In the genomic region with DNA sequence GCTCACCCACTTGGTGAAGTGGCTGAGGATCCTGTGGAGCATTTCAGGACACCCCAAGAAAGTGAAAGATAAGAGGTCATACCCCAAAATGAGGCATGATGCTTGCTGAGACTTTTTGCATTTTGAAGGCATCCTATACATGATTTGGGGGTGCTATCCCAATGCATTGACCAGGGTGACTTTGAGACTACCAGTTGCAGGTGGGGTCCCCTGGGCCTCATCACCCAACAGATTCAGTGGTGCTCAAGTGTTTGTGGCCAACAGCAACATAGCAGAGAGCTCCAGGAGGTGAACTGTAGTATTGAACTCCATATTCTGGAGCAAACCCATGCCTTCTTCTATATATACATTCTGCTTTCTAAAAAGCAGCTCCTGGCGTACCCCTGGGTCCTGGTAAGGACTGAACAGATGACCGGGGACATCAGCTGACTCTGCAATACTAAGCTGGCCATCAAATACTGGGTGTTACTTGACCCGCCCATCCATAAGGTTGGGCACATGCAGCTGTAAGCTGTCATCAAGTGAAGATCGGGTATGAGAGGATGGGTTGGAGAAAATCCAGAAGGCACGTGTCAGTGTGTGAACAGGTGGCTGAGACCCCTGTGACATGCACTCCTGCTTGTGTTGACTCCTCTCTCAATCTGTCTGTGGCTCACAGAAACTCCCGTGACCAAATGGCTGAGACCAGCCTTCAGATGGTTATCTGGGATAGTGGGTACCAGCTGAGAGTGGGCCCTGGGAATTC, we compare ENCODE assay signal across 24 cellular contexts.
A peak's percentile ranks its signal among the peaks of the same experiment; 100 is the strongest.
DNase-seq lines count a peak whose midpoint lies in the region; ATAC-seq and TF ChIP-seq lines count a peak whose summit lies in the region.
"Had no signal": no experiment of that assay in that cellular context is flagged by ENCODE, and none has a peak within 500 bp of the region (broad histone marks: within the 10 kb centered on the region; RNA-seq: fewer than 3 reads in every experiment).

No MANE protein-coding gene starts in this region.

- CTCF ChIA-PET in CD8-positive, alpha-beta memory T cell (lab: Charles Lee): interaction anchor here (1.3 to 1.7 kb wide), 3 partner anchors 19 to 104 kb away, joined by 5 to 6 read pairs (median 6); no protein-coding TSS in a partner anchor

- H3K4me3 Mint-ChIP-seq in CD8-positive, alpha-beta memory T cell: no peak overlapping the region
- H3K4me3 Mint-ChIP-seq in naive thymus-derived CD8-positive, alpha-beta T cell: no peak overlapping the region
- H3K4me3 Mint-ChIP-seq: activated CD4-positive, alpha-beta T cell treated with anti-CD3 and anti-CD28 coated beads, Interleukin-2, amount 10 ng/mL, durations not matched to agents 7 days and 5 days; activated naive CD8-positive, alpha-beta T cell treated with anti-CD3 and anti-CD28 coated beads, Interleukin-2, amount 10 ng/mL, durations not matched to agents 7 days and 5 days; CD4-positive, alpha-beta T cell; stimulated activated naive CD8-positive, alpha-beta T cell treated with anti-CD3 and anti-CD28 coated beads, Interleukin-15, Interleukin-2, amounts not matched to agents 100 ng/mL and 50 ng/mL, for 24 hours had no signal

- TF ChIP-seq CTCF in WERI-Rb-1 (IDR thresholded peaks at IDR 0.05; ENCODE audit: low read depth, low read length): no peak

- no peak overlapping the region for H3K4me3 ChIP-seq in CD8-positive, alpha-beta memory T cell (ENCODE audit: low read length)
- H3K4me3 ChIP-seq in SJCRH30: no peak overlapping the region
- H3K4me3 ChIP-seq in WERI-Rb-1 (ENCODE audit: low read depth, low read length): no peak overlapping the region
- H3K4me3 ChIP-seq: dorsolateral prefrontal cortex, HAP-1, left lung, PC-9, skin epidermis, tibial artery had no signal

- peaks cover 42% of the 10 kb centered on the region for H3K4me1 ChIP-seq in CD8-positive, alpha-beta memory T cell (ENCODE audit: insufficient read depth, low read length)
- peaks cover 37% of the 10 kb centered on the region for H3K4me1 ChIP-seq in SJCRH30
- H3K4me1 ChIP-seq: HAP-1 had no signal

- DNase-seq in NCI-H2171 treated with DMSO at 0.1 percent for 48 hours (lab: John Stamatoyannopoulos, UW): peak; percentile 49
- DNase-seq in NCI-H2171 (lab: John Stamatoyannopoulos, UW): no peak
- no peak for DNase-seq in CD8-positive, alpha-beta memory T cell
- DNase-seq in SJCRH30: peak; percentile 36 to 65
- no peak for DNase-seq in naive thymus-derived CD8-positive, alpha-beta T cell
- DNase-seq in RPMI8226: no peak
- DNase-seq in WERI-Rb-1: no peak
- DNase-seq in hippocampal formation (lab: John Stamatoyannopoulos, UW): no peak
- DNase-seq: activated CD4-positive, alpha-beta T cell treated with anti-CD3 and anti-CD28 coated beads, Interleukin-2, amount 10 ng/mL, durations not matched to agents 7 days and 5 days; activated effector memory CD4-positive, alpha-beta T cell treated with Interleukin-2 at 50 U/mL for 16 hours; activated naive CD8-positive, alpha-beta T cell treated with anti-CD3 and anti-CD28 coated beads, Interleukin-2, amount 10 ng/mL, durations not matched to agents 7 days and 5 days; CD4-positive, alpha-beta T cell; dorsolateral prefrontal cortex; left lung; NCI-H1417; NCI-H2107; NCI-H446 treated with DMSO at 0.1 percent for 48 hours; occipital lobe; PC-9; Right ventricle myocardium superior had no signal

- no peak for ATAC-seq in naive thymus-derived CD8-positive, alpha-beta T cell
- ATAC-seq: left lung had no signal

- H3K36me3 ChIP-seq in CD8-positive, alpha-beta memory T cell (ENCODE audit: insufficient read depth, low read length): no peaks in the 10 kb centered on the region
- H3K36me3 ChIP-seq in SJCRH30: no peaks in the 10 kb centered on the region
- no peaks in the 10 kb centered on the region for H3K36me3 ChIP-seq in WERI-Rb-1
- H3K36me3 ChIP-seq: HAP-1, left lung, tibial artery had no signal

- no peak overlapping the region for H3K27ac ChIP-seq in CD8-positive, alpha-beta memory T cell (ENCODE audit: low read depth, low read length)
- H3K27ac ChIP-seq in SJCRH30 (peak overlapping the region; percentile 22; the same call in 1 of the 2 replicates), WERI-Rb-1 (no peak overlapping the region)
- H3K27ac ChIP-seq: left lung, PC-9, skin epidermis, tibial artery had no signal

- H3K9me3 Mint-ChIP-seq in CD8-positive, alpha-beta memory T cell: no peaks in the 10 kb centered on the region
- H3K9me3 Mint-ChIP-seq in naive thymus-derived CD8-positive, alpha-beta T cell: no peaks in the 10 kb centered on the region
- H3K9me3 Mint-ChIP-seq: activated CD4-positive, alpha-beta T cell treated with anti-CD3 and anti-CD28 coated beads, Interleukin-2, amount 10 ng/mL, durations not matched to agents 7 days and 5 days; CD4-positive, alpha-beta T cell; stimulated activated naive CD8-positive, alpha-beta T cell treated with anti-CD3 and anti-CD28 coated beads, Interleukin-15, Interleukin-2, amounts not matched to agents 100 ng/mL and 50 ng/mL, for 24 hours had no signal

- no peaks in the 10 kb centered on the region for H3K27me3 Mint-ChIP-seq in CD8-positive, alpha-beta memory T cell
- H3K27me3 Mint-ChIP-seq in naive thymus-derived CD8-positive, alpha-beta T cell: no peaks in the 10 kb centered on the region
- H3K27me3 Mint-ChIP-seq: activated CD4-positive, alpha-beta T cell treated with anti-CD3 and anti-CD28 coated beads, Interleukin-2, amount 10 ng/mL, durations not matched to agents 7 days and 5 days; activated naive CD8-positive, alpha-beta T cell treated with anti-CD3 and anti-CD28 coated beads, Interleukin-2, amount 10 ng/mL, durations not matched to agents 7 days and 5 days; CD4-positive, alpha-beta T cell; stimulated activated naive CD8-positive, alpha-beta T cell treated with anti-CD3 and anti-CD28 coated beads, Interleukin-15, Interleukin-2, amounts not matched to agents 100 ng/mL and 50 ng/mL, for 24 hours had no signal

- H3K9me3 ChIP-seq in CD8-positive, alpha-beta memory T cell (ENCODE audit: low read length): no peaks in the 10 kb centered on the region
- H3K9me3 ChIP-seq in SJCRH30 (replicated peaks): no peaks in the 10 kb centered on the region
- no peaks in the 10 kb centered on the region for H3K9me3 ChIP-seq in WERI-Rb-1 (ENCODE audit: severe bottlenecking)
- H3K9me3 ChIP-seq: HAP-1, left lung, tibial artery had no signal

- H3K27me3 ChIP-seq in CD8-positive, alpha-beta memory T cell (ENCODE audit: insufficient read depth, low read length, poor library complexity, severe bottlenecking): no peaks in the 10 kb centered on the region
- no peaks in the 10 kb centered on the region for H3K27me3 ChIP-seq in SJCRH30
- H3K27me3 ChIP-seq in WERI-Rb-1 (ENCODE audit: insufficient read depth, low read depth, severe bottlenecking): no peaks in the 10 kb centered on the region
- H3K27me3 ChIP-seq: left lung had no signal

- peaks cover 41 to 60% (median 44%) of the 10 kb centered on the region in 3 donors for H3K4me1 Mint-ChIP-seq in CD8-positive, alpha-beta memory T cell
- H3K4me1 Mint-ChIP-seq in naive thymus-derived CD8-positive, alpha-beta T cell: peaks cover 29 to 64% (median 52%) of the 10 kb centered on the region in 4 donors

- POLR2A ChIA-PET in CD8-positive, alpha-beta memory T cell (lab: Charles Lee): interaction anchor here (5.5 kb wide), 1 partner anchor 12 kb away, joined by 31 read pairs; no protein-coding TSS in a partner anchor
- POLR2A ChIA-PET in naive thymus-derived CD8-positive, alpha-beta T cell (lab: Charles Lee): interaction anchor here (0.6 to 7.7 kb wide), 5 partner anchors 10 to 34 kb away, joined by 4 to 50 read pairs (median 4); no protein-coding TSS in a partner anchor

- H3K36me3 Mint-ChIP-seq in CD8-positive, alpha-beta memory T cell: no peaks in the 10 kb centered on the region
- no peaks in the 10 kb centered on the region for H3K36me3 Mint-ChIP-seq in naive thymus-derived CD8-positive, alpha-beta T cell

- peak overlapping the region; percentile 10 to 97 (median 76) for H3K27ac Mint-ChIP-seq in CD8-positive, alpha-beta memory T cell
- H3K27ac Mint-ChIP-seq in naive thymus-derived CD8-positive, alpha-beta T cell: peak overlapping the region; percentile 18 to 95 (median 76)
- H3K27ac Mint-ChIP-seq: activated CD4-positive, alpha-beta T cell treated with anti-CD3 and anti-CD28 coated beads, Interleukin-2, amount 10 ng/mL, durations not matched to agents 7 days and 5 days; activated naive CD8-positive, alpha-beta T cell treated with anti-CD3 and anti-CD28 coated beads, Interleukin-2, amount 10 ng/mL, durations not matched to agents 7 days and 5 days had no signal

Comparison
In these comparisons a context has a peak if more than half of its experiments do, and no peak if none do; other contexts are left out.
1. DNase-seq: peak in NCI-H2171 treated with DMSO at 0.1 percent for 48 hours (single experiment) and SJCRH30 (2 of 2); none in NCI-H2171 (single experiment), CD8-positive, alpha-beta memory T cell (0 of 5), naive thymus-derived CD8-positive, alpha-beta T cell (0 of 10), RPMI8226 (single experiment), WERI-Rb-1 (single experiment) and hippocampal formation (0 of 2).